ENCODE assay signal across 10 cellular contexts in the genomic region with DNA sequence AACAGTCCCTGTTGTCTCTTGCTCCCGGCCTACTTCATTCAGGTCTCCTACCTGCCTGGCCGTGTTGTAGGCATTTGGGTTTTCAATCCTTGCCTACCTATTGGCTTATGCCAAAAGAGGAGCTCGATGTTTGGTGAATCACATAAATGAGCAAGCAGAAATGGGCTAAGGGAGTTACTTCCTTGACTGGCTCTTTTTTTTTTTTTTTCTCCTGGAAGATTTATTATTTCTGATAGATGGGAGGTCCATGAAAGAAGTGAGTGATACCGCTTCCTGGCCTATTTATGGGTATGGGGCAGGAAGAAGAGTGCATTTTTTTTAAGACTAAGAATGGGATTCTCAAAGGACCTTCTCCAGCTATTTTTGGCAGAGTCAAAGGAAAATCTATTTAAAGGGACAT.
A peak's percentile ranks its signal among the peaks of the same experiment; 100 is the strongest.
DNase-seq lines count a peak whose midpoint lies in the region; ATAC-seq and TF ChIP-seq lines count a peak whose summit lies in the region.
"Had no signal": no experiment of that assay in that cellular context is flagged by ENCODE, and none has a peak within 500 bp of the region (broad histone marks: within the 10 kb centered on the region; RNA-seq: fewer than 3 reads in every experiment).

No MANE protein-coding gene starts in this region.

- H2AK5ac ChIP-seq in neuronal stem cell (ENCODE audit: low read depth, low read length): no peak overlapping the region

- H2AFZ ChIP-seq in neuronal stem cell (ENCODE audit: low read length): no peak overlapping the region

- no peak overlapping the region for H4K8ac ChIP-seq in neuronal stem cell (ENCODE audit: low read depth, low read length)

- H3K14ac ChIP-seq in neuronal stem cell (ENCODE audit: low read length): no peak overlapping the region

- H3K4me1 Mint-ChIP-seq in activated T-helper 2 cell treated with anti-CD3 and anti-CD28 coated beads, Interferon-gamma antibody, Interleukin-2, Interleukin-4, amounts not matched to agents 10 μg/mL and 5 μg/mL and 100 μg/mL, durations not matched to agents 14 hours and 24 hours and 36 hours (ENCODE audit: low read depth): peaks cover 57% of the 10 kb centered on the region
- H3K4me1 Mint-ChIP-seq in naive thymus-derived CD8-positive, alpha-beta T cell: peaks cover 3 to 29% (median 13%) of the 10 kb centered on the region in 4 donors

- H3K27me3 ChIP-seq in left lung (no peaks in the 10 kb centered on the region), thoracic aorta (replicated peaks; ENCODE audit: insufficient read depth) (no peaks in the 10 kb centered on the region), neuronal stem cell (ENCODE audit: control insufficient read depth in 3 of 3, insufficient read depth in 3 of 3, low read depth in 1 of 3, low read length in 3 of 3) (no peaks in the 10 kb centered on the region)

- intact Hi-C loops in left lung (cut with DNase I): loop anchor here in 1 of 2 donors (10.0 kb wide), 1 partner anchor 61 kb away; no protein-coding TSS in a partner anchor
- intact Hi-C loops in activated T-helper 2 cell treated with anti-CD3 and anti-CD28 coated beads, Interferon-gamma antibody, Interleukin-2, Interleukin-4, amounts not matched to agents 10 μg/mL and 5 μg/mL and 100 μg/mL, durations not matched to agents 14 hours and 24 hours and 36 hours (cut with micrococcal nuclease): no loop called here

- no peak overlapping the region for H3K9ac ChIP-seq in neuronal stem cell (ENCODE audit: low read depth, low read length, poor library complexity)

- H3K79me1 ChIP-seq in neuronal stem cell (ENCODE audit: low read depth, low read length): no peaks in the 10 kb centered on the region

- H3K27ac ChIP-seq in cingulate gyrus (ENCODE audit: low read depth, low read length) (peak overlapping the region; percentile 20), left lung (peak overlapping the region; percentile 63 to 81), thoracic aorta (peak overlapping the region; percentile 15 to 32), neuronal stem cell (replicated peaks; ENCODE audit: low read length) (no peak overlapping the region)

- H3K4me2 ChIP-seq in neuronal stem cell (ENCODE audit: insufficient read depth, low read length, poor library complexity, severe bottlenecking): no peak overlapping the region

- H3K36me3 ChIP-seq in left lung (peaks cover 0 to 13% of the 10 kb centered on the region in 2 donors), thoracic aorta (no peaks in the 10 kb centered on the region), neuronal stem cell (replicated peaks in 1 of 2; ENCODE audit: control insufficient read depth in 2 of 2, insufficient read depth in 2 of 2, low read length in 2 of 2) (no peaks in the 10 kb centered on the region)

- H2BK15ac ChIP-seq in neuronal stem cell (ENCODE audit: low read length): no peak overlapping the region

- H2BK120ac ChIP-seq in neuronal stem cell (ENCODE audit: low read depth, low read length): no peak overlapping the region

- H3K18ac ChIP-seq in neuronal stem cell (ENCODE audit: low read length): no peak overlapping the region

- no peak overlapping the region for H3K27ac Mint-ChIP-seq in activated T-helper 2 cell treated with anti-CD3 and anti-CD28 coated beads, Interferon-gamma antibody, Interleukin-2, Interleukin-4, amounts not matched to agents 10 μg/mL and 5 μg/mL and 100 μg/mL, durations not matched to agents 14 hours and 24 hours and 36 hours
- no peak overlapping the region for H3K27ac Mint-ChIP-seq in naive thymus-derived CD8-positive, alpha-beta T cell

- no peak overlapping the region for H2BK5ac ChIP-seq in neuronal stem cell (ENCODE audit: low read length)

- H2BK12ac ChIP-seq in neuronal stem cell (ENCODE audit: low read length): no peak overlapping the region

- H3K9me3 ChIP-seq in left lung (no peaks in the 10 kb centered on the region), thoracic aorta (no peaks in the 10 kb centered on the region), neuronal stem cell (replicated peaks in 1 of 2; ENCODE audit: control insufficient read depth in 2 of 2, insufficient read depth in 1 of 2, low read depth in 1 of 2, low read length in 2 of 2) (no peaks in the 10 kb centered on the region)

- no peak overlapping the region for H3K23ac ChIP-seq in neuronal stem cell (ENCODE audit: low read depth, low read length, poor library complexity)

- H3K4ac ChIP-seq in neuronal stem cell (ENCODE audit: low read length): no peak overlapping the region

- WGBS in neuronal stem cell (ENCODE audit: extremely low coverage in 2 of 2, insufficient read length in 2 of 2, insufficient replicate concordance in 1 of 2), 2 donors: no CpG with 5 or more reads among the region's 4 CpGs

- H3K36me3 Mint-ChIP-seq in activated T-helper 2 cell treated with anti-CD3 and anti-CD28 coated beads, Interferon-gamma antibody, Interleukin-2, Interleukin-4, amounts not matched to agents 10 μg/mL and 5 μg/mL and 100 μg/mL, durations not matched to agents 14 hours and 24 hours and 36 hours (ENCODE audit: low read depth): peaks cover 63% of the 10 kb centered on the region
- H3K36me3 Mint-ChIP-seq in naive thymus-derived CD8-positive, alpha-beta T cell: peaks cover 29 to 86% (median 73%) of the 10 kb centered on the region in 3 donors

- H3K4me3 ChIP-seq in left lung: no peak overlapping the region
- H3K4me3 ChIP-seq in thoracic aorta: peak overlapping the region; percentile 17
- H3K4me3 ChIP-seq in neuronal stem cell (ENCODE audit: low read length in 2 of 2): no peak overlapping the region

- H3K4me3 Mint-ChIP-seq in activated T-helper 2 cell treated with anti-CD3 and anti-CD28 coated beads, Interferon-gamma antibody, Interleukin-2, Interleukin-4, amounts not matched to agents 10 μg/mL and 5 μg/mL and 100 μg/mL, durations not matched to agents 14 hours and 24 hours and 36 hours (ENCODE audit: low read depth): no peak overlapping the region
- no peak overlapping the region for H3K4me3 Mint-ChIP-seq in naive thymus-derived CD8-positive, alpha-beta T cell

- H4K91ac ChIP-seq in neuronal stem cell (ENCODE audit: low read depth, low read length, poor library complexity): no peak overlapping the region

- peaks cover 38 to 55% of the 10 kb centered on the region in 2 donors for H3K4me1 ChIP-seq in left lung
- peaks cover 25 to 50% of the 10 kb centered on the region in 2 donors for H3K4me1 ChIP-seq in thoracic aorta (ENCODE audit: control insufficient read depth in 1 of 2, low read depth in 2 of 2)
- H3K4me1 ChIP-seq in neuronal stem cell (ENCODE audit: control insufficient read depth in 2 of 2, insufficient read depth in 1 of 2, low read depth in 1 of 2, low read length in 2 of 2): no peaks in the 10 kb centered on the region

- no peaks in the 10 kb centered on the region for H3K9me3 Mint-ChIP-seq in activated T-helper 2 cell treated with anti-CD3 and anti-CD28 coated beads, Interferon-gamma antibody, Interleukin-2, Interleukin-4, amounts not matched to agents 10 μg/mL and 5 μg/mL and 100 μg/mL, durations not matched to agents 14 hours and 24 hours and 36 hours
- H3K9me3 Mint-ChIP-seq in naive thymus-derived CD8-positive, alpha-beta T cell: peaks cover 0 to 2% (median 0%) of the 10 kb centered on the region in 9 donors

- no peaks in the 10 kb centered on the region for H3K27me3 Mint-ChIP-seq in activated T-helper 2 cell treated with anti-CD3 and anti-CD28 coated beads, Interferon-gamma antibody, Interleukin-2, Interleukin-4, amounts not matched to agents 10 μg/mL and 5 μg/mL and 100 μg/mL, durations not matched to agents 14 hours and 24 hours and 36 hours (ENCODE audit: low read depth)
- H3K27me3 Mint-ChIP-seq in naive thymus-derived CD8-positive, alpha-beta T cell: no peaks in the 10 kb centered on the region

- DNase-seq in NCI-H226 (peak; percentile 19), left lung (no peak), thoracic aorta (ENCODE audit: low spot score) (no peak), neuronal stem cell (ENCODE audit: low spot score) (no peak), NCI-H1417 treated with DMSO at 0.1 percent for 48 hours (lab: John Stamatoyannopoulos, UW) (no peak)
- DNase-seq in activated T-helper 2 cell treated with anti-CD3 and anti-CD28 coated beads, Interferon-gamma antibody, Interleukin-2, Interleukin-4, amounts not matched to agents 10 μg/mL and 5 μg/mL and 100 μg/mL, durations not matched to agents 14 hours and 24 hours and 36 hours (ENCODE audit: low spot score): no peak
- DNase-seq in naive thymus-derived CD8-positive, alpha-beta T cell: no peak
- DNase-seq: activated effector memory CD4-positive, alpha-beta T cell treated with anti-CD3 and anti-CD28 coated beads, Interleukin-2, amount 50 U/mL, for 16 hours; T-helper 2 cell had no signal

- peak; percentile 9 for ATAC-seq in left lung
- no peak for ATAC-seq in thoracic aorta (ENCODE audit: insufficient number of reproducible peaks, low FRiP score, low read depth)
- ATAC-seq in naive thymus-derived CD8-positive, alpha-beta T cell: no peak

- POLR2A ChIA-PET in naive thymus-derived CD8-positive, alpha-beta T cell (lab: Charles Lee): interaction anchor here (0.7 kb wide), 1 partner anchor 16 kb away, joined by 3 read pairs; no protein-coding TSS in a partner anchor

- TF ChIP-seq CTCF in left lung (IDR thresholded peaks at IDR 0.05) (no peak), thoracic aorta (IDR thresholded peaks at IDR 0.05) (no peak)
